Comparison of ENCODE assay signal across 1 cellular context in the genomic region with DNA sequence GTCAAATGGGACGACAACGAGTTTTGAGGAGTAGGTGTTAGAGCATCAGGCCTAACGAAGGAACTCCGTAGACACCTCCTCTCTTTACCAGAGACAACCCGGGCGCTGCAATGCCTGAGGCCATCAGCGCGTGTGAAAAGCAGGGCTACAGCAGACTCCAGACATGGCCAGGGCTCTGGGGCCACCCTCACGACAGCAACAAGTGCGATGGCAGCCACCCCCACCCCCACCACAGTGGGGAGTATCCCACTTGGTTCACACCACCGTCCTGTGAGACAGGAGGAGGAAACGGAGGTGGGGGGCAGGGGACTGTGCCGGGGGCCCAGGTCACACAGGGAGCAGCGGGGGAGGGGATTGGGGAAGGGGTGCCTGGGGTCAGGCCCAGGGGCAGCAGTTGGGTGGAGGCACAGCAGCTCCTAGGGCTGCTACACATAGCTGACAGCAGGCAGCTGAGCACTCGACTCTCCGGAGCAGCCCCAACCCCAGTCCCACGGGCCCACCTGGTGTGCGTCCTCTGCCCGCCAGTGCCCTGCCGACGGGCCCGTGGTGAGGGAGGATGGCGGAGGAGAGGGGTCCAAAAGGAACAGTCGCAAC.
TF ChIP-seq lines count a peak whose summit lies in the region.

No MANE protein-coding gene starts in this region.

TF ChIP-seq in IMR-90, 13 proteins besides CTCF, POLR2A, EP300 and RAD21 (continued from another document):
- TF ChIP-seq, protein P1, sequence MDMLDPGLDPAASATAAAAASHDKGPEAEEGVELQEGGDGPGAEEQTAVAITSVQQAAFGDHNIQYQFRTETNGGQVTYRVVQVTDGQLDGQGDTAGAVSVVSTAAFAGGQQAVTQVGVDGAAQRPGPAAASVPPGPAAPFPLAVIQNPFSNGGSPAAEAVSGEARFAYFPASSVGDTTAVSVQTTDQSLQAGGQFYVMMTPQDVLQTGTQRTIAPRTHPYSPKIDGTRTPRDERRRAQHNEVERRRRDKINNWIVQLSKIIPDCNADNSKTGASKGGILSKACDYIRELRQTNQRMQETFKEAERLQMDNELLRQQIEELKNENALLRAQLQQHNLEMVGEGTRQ (IDR thresholded peaks at IDR 0.05; ENCODE audit: low read depth, low read length), result no peak
